Comparison of ENCODE assay signal across 2 cellular contexts in the genomic region with DNA sequence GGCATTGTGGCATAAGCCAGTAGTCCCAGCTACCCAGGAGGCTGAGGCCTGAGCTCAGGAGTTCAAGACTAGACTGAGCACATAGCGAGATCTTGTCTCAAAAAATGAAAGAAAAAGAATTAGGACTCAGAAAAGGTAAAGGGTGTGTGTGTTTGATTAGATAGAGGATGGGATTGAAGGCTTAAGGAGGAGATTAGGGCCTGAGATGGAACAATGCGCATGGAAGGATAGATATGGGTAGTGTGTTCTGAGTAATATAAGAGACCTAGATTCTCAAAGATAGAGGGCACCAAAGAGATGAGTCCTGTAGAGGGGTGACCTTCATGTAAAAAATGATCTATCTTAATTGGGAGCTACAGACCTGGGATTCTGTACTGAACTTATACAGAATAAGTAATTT.
TF ChIP-seq lines count a peak whose summit lies in the region.

No MANE protein-coding gene starts in this region.

TF ChIP-seq in SK-N-SH treated with all-trans-retinoic acid at 6 μM for 48 hours, 23 proteins besides CTCF, POLR2A, EP300 and RAD21 (continued from another document):
- TF ChIP-seq, protein P1, sequence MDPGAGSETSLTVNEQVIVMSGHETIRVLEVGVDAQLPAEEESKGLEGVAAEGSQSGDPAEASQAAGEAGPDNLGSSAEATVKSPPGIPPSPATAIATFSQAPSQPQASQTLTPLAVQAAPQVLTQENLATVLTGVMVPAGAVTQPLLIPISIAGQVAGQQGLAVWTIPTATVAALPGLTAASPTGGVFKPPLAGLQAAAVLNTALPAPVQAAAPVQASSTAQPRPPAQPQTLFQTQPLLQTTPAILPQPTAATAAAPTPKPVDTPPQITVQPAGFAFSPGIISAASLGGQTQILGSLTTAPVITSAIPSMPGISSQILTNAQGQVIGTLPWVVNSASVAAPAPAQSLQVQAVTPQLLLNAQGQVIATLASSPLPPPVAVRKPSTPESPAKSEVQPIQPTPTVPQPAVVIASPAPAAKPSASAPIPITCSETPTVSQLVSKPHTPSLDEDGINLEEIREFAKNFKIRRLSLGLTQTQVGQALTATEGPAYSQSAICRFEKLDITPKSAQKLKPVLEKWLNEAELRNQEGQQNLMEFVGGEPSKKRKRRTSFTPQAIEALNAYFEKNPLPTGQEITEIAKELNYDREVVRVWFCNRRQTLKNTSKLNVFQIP (CRISPR knock-in tag; IDR thresholded peaks at IDR 0.05; ENCODE audit: borderline replicate concordance, low read depth), result no peak
- TF ChIP-seq SNAI2 (CRISPR knock-in tag; IDR thresholded peaks at IDR 0.05) (no peak), RARB (CRISPR knock-in tag; IDR thresholded peaks at IDR 0.05) (no peak), ESRRG (CRISPR knock-in tag; IDR thresholded peaks at IDR 0.05) (no peak), BACH2 (CRISPR knock-in tag; IDR thresholded peaks at IDR 0.05; ENCODE audit: borderline replicate concordance) (no peak), ARNTL (CRISPR knock-in tag; IDR thresholded peaks at IDR 0.05; ENCODE audit: borderline replicate concordance, low read depth) (no peak), CSDC2 (CRISPR knock-in tag; IDR thresholded peaks at IDR 0.05) (no peak), ZNF565 (CRISPR knock-in tag; conservative IDR thresholded peaks at IDR 0.05; ENCODE audit: low read depth) (no peak), TOX (CRISPR knock-in tag; IDR thresholded peaks at IDR 0.05; ENCODE audit: borderline replicate concordance) (no peak), GLIS3 (CRISPR knock-in tag; IDR thresholded peaks at IDR 0.05) (no peak), ZNF70 (CRISPR knock-in tag; IDR thresholded peaks at IDR 0.05) (no peak), ZC3H10 (CRISPR knock-in tag; IDR thresholded peaks at IDR 0.05) (no peak), OSR1 (CRISPR knock-in tag; IDR thresholded peaks at IDR 0.05) (no peak)
- TF ChIP-seq, protein P2, sequence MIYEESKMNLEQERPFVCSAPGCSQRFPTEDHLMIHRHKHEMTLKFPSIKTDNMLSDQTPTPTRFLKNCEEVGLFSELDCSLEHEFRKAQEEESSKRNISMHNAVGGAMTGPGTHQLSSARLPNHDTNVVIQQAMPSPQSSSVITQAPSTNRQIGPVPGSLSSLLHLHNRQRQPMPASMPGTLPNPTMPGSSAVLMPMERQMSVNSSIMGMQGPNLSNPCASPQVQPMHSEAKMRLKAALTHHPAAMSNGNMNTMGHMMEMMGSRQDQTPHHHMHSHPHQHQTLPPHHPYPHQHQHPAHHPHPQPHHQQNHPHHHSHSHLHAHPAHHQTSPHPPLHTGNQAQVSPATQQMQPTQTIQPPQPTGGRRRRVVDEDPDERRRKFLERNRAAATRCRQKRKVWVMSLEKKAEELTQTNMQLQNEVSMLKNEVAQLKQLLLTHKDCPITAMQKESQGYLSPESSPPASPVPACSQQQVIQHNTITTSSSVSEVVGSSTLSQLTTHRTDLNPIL (CRISPR knock-in tag; IDR thresholded peaks at IDR 0.05; ENCODE audit: low read depth), result no peak
- TF ChIP-seq, protein P3, sequence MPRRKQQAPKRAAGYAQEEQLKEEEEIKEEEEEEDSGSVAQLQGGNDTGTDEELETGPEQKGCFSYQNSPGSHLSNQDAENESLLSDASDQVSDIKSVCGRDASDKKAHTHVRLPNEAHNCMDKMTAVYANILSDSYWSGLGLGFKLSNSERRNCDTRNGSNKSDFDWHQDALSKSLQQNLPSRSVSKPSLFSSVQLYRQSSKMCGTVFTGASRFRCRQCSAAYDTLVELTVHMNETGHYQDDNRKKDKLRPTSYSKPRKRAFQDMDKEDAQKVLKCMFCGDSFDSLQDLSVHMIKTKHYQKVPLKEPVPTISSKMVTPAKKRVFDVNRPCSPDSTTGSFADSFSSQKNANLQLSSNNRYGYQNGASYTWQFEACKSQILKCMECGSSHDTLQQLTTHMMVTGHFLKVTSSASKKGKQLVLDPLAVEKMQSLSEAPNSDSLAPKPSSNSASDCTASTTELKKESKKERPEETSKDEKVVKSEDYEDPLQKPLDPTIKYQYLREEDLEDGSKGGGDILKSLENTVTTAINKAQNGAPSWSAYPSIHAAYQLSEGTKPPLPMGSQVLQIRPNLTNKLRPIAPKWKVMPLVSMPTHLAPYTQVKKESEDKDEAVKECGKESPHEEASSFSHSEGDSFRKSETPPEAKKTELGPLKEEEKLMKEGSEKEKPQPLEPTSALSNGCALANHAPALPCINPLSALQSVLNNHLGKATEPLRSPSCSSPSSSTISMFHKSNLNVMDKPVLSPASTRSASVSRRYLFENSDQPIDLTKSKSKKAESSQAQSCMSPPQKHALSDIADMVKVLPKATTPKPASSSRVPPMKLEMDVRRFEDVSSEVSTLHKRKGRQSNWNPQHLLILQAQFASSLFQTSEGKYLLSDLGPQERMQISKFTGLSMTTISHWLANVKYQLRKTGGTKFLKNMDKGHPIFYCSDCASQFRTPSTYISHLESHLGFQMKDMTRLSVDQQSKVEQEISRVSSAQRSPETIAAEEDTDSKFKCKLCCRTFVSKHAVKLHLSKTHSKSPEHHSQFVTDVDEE (CRISPR knock-in tag; IDR thresholded peaks at IDR 0.05), result no peak

TF ChIP-seq in SK-N-SH, 30 proteins besides CTCF, POLR2A, EP300 and RAD21 (continued from another document):
- TF ChIP-seq, protein P4, sequence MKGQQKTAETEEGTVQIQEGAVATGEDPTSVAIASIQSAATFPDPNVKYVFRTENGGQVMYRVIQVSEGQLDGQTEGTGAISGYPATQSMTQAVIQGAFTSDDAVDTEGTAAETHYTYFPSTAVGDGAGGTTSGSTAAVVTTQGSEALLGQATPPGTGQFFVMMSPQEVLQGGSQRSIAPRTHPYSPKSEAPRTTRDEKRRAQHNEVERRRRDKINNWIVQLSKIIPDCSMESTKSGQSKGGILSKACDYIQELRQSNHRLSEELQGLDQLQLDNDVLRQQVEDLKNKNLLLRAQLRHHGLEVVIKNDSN (IDR thresholded peaks at IDR 0.05; ENCODE audit: borderline replicate concordance, low read depth), result no peak
- TF ChIP-seq GATA2 (CRISPR knock-in tag; IDR thresholded peaks at IDR 0.05) (no peak), NRF1 (IDR thresholded peaks at IDR 0.05; ENCODE audit: low read depth, low read length) (no peak), JUND (IDR thresholded peaks at IDR 0.05) (no peak), MXI1 (IDR thresholded peaks at IDR 0.05; ENCODE audit: low read depth, low read length) (no peak), FOXJ3 (CRISPR knock-in tag; IDR thresholded peaks at IDR 0.05) (no peak)
- TF ChIP-seq, protein P5, sequence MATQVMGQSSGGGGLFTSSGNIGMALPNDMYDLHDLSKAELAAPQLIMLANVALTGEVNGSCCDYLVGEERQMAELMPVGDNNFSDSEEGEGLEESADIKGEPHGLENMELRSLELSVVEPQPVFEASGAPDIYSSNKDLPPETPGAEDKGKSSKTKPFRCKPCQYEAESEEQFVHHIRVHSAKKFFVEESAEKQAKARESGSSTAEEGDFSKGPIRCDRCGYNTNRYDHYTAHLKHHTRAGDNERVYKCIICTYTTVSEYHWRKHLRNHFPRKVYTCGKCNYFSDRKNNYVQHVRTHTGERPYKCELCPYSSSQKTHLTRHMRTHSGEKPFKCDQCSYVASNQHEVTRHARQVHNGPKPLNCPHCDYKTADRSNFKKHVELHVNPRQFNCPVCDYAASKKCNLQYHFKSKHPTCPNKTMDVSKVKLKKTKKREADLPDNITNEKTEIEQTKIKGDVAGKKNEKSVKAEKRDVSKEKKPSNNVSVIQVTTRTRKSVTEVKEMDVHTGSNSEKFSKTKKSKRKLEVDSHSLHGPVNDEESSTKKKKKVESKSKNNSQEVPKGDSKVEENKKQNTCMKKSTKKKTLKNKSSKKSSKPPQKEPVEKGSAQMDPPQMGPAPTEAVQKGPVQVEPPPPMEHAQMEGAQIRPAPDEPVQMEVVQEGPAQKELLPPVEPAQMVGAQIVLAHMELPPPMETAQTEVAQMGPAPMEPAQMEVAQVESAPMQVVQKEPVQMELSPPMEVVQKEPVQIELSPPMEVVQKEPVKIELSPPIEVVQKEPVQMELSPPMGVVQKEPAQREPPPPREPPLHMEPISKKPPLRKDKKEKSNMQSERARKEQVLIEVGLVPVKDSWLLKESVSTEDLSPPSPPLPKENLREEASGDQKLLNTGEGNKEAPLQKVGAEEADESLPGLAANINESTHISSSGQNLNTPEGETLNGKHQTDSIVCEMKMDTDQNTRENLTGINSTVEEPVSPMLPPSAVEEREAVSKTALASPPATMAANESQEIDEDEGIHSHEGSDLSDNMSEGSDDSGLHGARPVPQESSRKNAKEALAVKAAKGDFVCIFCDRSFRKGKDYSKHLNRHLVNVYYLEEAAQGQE (IDR thresholded peaks at IDR 0.05; ENCODE audit: low read depth, low read length), result no peak
